Comparison of ENCODE assay signal across 1 cellular context in genomic region chr16:54080524-54081008, GRCh38.
A peak's percentile ranks its signal among the peaks of the same experiment; 100 is the strongest.
TF ChIP-seq lines count a peak whose summit lies in the region.

No MANE protein-coding gene starts in this region.

TF ChIP-seq in A549, 52 proteins besides CTCF, POLR2A, EP300 and RAD21 (continued from another document):
- TF ChIP-seq BCL3 (IDR thresholded peaks at IDR 0.05) (0 out of 3 replicates have a peak, but pooled peaks have one; percentile 52), EHMT2 (IDR thresholded peaks at IDR 0.05; ENCODE audit: low read depth) (no peak), CHD4 (IDR thresholded peaks at IDR 0.05; ENCODE audit: borderline replicate concordance) (no peak), CEBPB (IDR thresholded peaks at IDR 0.05) (peak; percentile 85), HOXA7 (CRISPR knock-in tag; IDR thresholded peaks at IDR 0.05) (no peak), SMC3 (IDR thresholded peaks at IDR 0.05) (peak; percentile 48), E2F6 (IDR thresholded peaks at IDR 0.05; ENCODE audit: borderline replicate concordance, low read depth) (0 out of 2 replicates have a peak, but pooled peaks have one; percentile 38), TP53 (CRISPR knock-in tag; IDR thresholded peaks at IDR 0.05) (no peak), ZFP36 (IDR thresholded peaks at IDR 0.05; ENCODE audit: borderline replicate concordance, partially characterized antibody) (no peak), RFX5 (IDR thresholded peaks at IDR 0.05) (no peak), GATA3 (IDR thresholded peaks at IDR 0.05; ENCODE audit: borderline replicate concordance) (peak; percentile 75), EHF (CRISPR knock-in tag; IDR thresholded peaks at IDR 0.05) (no peak), ATOH8 (CRISPR knock-in tag; IDR thresholded peaks at IDR 0.05; ENCODE audit: low read depth) (no peak), FOSB (CRISPR knock-in tag; IDR thresholded peaks at IDR 0.05) (no peak), JUNB (IDR thresholded peaks at IDR 0.05) (peak; percentile 87), FOSL2 (IDR thresholded peaks at IDR 0.05) (peak; percentile 79), FOSL2 (CRISPR knock-in tag; IDR thresholded peaks at IDR 0.05) (peak; percentile 90), CBX8 (IDR thresholded peaks at IDR 0.05) (no peak), FOXS1 (CRISPR knock-in tag; IDR thresholded peaks at IDR 0.05) (no peak), TFCP2L1 (CRISPR knock-in tag; IDR thresholded peaks at IDR 0.05) (no peak), CBX2 (IDR thresholded peaks at IDR 0.05; ENCODE audit: borderline replicate concordance, low read depth) (no peak), HDAC2 (IDR thresholded peaks at IDR 0.05) (no peak)
- TF ChIP-seq, protein P1, sequence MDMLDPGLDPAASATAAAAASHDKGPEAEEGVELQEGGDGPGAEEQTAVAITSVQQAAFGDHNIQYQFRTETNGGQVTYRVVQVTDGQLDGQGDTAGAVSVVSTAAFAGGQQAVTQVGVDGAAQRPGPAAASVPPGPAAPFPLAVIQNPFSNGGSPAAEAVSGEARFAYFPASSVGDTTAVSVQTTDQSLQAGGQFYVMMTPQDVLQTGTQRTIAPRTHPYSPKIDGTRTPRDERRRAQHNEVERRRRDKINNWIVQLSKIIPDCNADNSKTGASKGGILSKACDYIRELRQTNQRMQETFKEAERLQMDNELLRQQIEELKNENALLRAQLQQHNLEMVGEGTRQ (IDR thresholded peaks at IDR 0.05), result no peak
- TF ChIP-seq, protein P2, sequence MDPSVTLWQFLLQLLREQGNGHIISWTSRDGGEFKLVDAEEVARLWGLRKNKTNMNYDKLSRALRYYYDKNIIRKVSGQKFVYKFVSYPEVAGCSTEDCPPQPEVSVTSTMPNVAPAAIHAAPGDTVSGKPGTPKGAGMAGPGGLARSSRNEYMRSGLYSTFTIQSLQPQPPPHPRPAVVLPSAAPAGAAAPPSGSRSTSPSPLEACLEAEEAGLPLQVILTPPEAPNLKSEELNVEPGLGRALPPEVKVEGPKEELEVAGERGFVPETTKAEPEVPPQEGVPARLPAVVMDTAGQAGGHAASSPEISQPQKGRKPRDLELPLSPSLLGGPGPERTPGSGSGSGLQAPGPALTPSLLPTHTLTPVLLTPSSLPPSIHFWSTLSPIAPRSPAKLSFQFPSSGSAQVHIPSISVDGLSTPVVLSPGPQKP (IDR thresholded peaks at IDR 0.05; ENCODE audit: low read depth, low read length), result no peak
- TF ChIP-seq, protein P3, sequence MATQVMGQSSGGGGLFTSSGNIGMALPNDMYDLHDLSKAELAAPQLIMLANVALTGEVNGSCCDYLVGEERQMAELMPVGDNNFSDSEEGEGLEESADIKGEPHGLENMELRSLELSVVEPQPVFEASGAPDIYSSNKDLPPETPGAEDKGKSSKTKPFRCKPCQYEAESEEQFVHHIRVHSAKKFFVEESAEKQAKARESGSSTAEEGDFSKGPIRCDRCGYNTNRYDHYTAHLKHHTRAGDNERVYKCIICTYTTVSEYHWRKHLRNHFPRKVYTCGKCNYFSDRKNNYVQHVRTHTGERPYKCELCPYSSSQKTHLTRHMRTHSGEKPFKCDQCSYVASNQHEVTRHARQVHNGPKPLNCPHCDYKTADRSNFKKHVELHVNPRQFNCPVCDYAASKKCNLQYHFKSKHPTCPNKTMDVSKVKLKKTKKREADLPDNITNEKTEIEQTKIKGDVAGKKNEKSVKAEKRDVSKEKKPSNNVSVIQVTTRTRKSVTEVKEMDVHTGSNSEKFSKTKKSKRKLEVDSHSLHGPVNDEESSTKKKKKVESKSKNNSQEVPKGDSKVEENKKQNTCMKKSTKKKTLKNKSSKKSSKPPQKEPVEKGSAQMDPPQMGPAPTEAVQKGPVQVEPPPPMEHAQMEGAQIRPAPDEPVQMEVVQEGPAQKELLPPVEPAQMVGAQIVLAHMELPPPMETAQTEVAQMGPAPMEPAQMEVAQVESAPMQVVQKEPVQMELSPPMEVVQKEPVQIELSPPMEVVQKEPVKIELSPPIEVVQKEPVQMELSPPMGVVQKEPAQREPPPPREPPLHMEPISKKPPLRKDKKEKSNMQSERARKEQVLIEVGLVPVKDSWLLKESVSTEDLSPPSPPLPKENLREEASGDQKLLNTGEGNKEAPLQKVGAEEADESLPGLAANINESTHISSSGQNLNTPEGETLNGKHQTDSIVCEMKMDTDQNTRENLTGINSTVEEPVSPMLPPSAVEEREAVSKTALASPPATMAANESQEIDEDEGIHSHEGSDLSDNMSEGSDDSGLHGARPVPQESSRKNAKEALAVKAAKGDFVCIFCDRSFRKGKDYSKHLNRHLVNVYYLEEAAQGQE (IDR thresholded peaks at IDR 0.05), result no peak
TF ChIP-seq in A549: peak in this region for 13.
